In the genomic region with DNA sequence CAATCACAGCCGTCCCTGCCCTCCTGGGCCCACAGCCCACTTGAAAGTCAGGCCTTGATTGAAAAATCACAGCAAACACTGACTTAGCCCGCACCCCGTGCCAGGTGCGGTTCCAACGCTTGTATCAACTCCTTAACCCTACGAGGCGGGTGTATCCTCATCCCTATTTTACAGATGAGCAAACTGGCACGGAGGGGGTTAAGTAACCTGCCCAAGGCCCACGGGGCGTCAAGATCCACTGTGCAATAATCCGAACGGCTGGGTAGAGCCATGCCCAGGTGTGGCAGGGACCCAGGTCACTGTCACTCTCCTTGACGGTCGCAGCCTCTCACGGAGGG, we compare ENCODE assay signal across 8 cellular contexts. TPM values are rescaled to one million over a fixed set of nuclear protein-coding genes. Genes with fewer than 3 reads are reported as not detected.
DNase-seq lines count a peak whose midpoint lies in the region; ATAC-seq and FAIRE-seq lines count a peak whose summit lies in the region.

No MANE protein-coding gene starts in this region.

- H3K27me3 Mint-ChIP-seq in activated CD4-positive, alpha-beta T cell treated with anti-CD3 and anti-CD28 coated beads for 36 hours = peaks cover 3% of the 10 kb centered on the region
- H3K27me3 Mint-ChIP-seq in activated CD4-positive, alpha-beta memory T cell treated with anti-CD3 and anti-CD28 coated beads for 36 hours = peaks cover 7% of the 10 kb centered on the region

- peak overlapping the region; percentile 66 for H3K4me3 Mint-ChIP-seq in activated CD4-positive, alpha-beta T cell treated with anti-CD3 and anti-CD28 coated beads for 36 hours
- H3K4me3 Mint-ChIP-seq in activated CD4-positive, alpha-beta memory T cell treated with anti-CD3 and anti-CD28 coated beads for 36 hours = peak overlapping the region; percentile 6
- peak overlapping the region; percentile 46 for H3K4me3 Mint-ChIP-seq in stimulated activated effector memory CD8-positive, alpha-beta T cell treated with anti-CD3 and anti-CD28 coated beads, Interleukin-12 subunit alpha, Interleukin-12 subunit beta, amount 100 ng/mL, for 72 hours

- no peak for DNase-seq in activated CD4-positive, alpha-beta T cell treated with anti-CD3 and anti-CD28 coated beads for 36 hours
- no peak for DNase-seq in activated CD4-positive, alpha-beta T cell treated with anti-CD3 and anti-CD28 coated beads for 48 hours
- no peak for DNase-seq in activated CD4-positive, alpha-beta memory T cell treated with anti-CD3 and anti-CD28 coated beads for 36 hours
- no peak for DNase-seq in stimulated activated effector memory CD8-positive, alpha-beta T cell treated with anti-CD3 and anti-CD28 coated beads, Interleukin-12 subunit alpha, Interleukin-12 subunit beta, amount 100 ng/mL, for 72 hours (ENCODE audit: low spot score in 2 of 2)
- DNase-seq in RCC 7860 (ENCODE audit: low spot score) (no peak), LoVo (ENCODE audit: low spot score) (no peak), T1000 (lab: John Stamatoyannopoulos, UW) (no peak)

- no peaks in the 10 kb centered on the region for H3K36me3 ChIP-seq in iPS-15b (ENCODE audit: control insufficient read depth, insufficient read depth, low read length)

- H3K4me1 Mint-ChIP-seq in activated CD4-positive, alpha-beta T cell treated with anti-CD3 and anti-CD28 coated beads for 36 hours = peaks cover 10% of the 10 kb centered on the region
- peaks cover 8% of the 10 kb centered on the region for H3K4me1 Mint-ChIP-seq in activated CD4-positive, alpha-beta memory T cell treated with anti-CD3 and anti-CD28 coated beads for 36 hours (ENCODE audit: low read depth)
- H3K4me1 Mint-ChIP-seq in stimulated activated effector memory CD8-positive, alpha-beta T cell treated with anti-CD3 and anti-CD28 coated beads, Interleukin-12 subunit alpha, Interleukin-12 subunit beta, amount 100 ng/mL, for 72 hours = no peaks in the 10 kb centered on the region

- H3K4me1 ChIP-seq in iPS-15b (ENCODE audit: control insufficient read depth, insufficient read depth, low read length) = no peaks in the 10 kb centered on the region

- no peak overlapping the region for H3K9ac ChIP-seq in iPS-15b (ENCODE audit: low read depth, low read length)

- H3K27me3 ChIP-seq in iPS-15b (ENCODE audit: control insufficient read depth, insufficient read depth, low read length) = peaks cover 6% of the 10 kb centered on the region

- no peak for FAIRE-seq in RCC 7860 (lab: Jason Lieb, UNC)

- no peaks in the 10 kb centered on the region for H3K9me3 Mint-ChIP-seq in activated CD4-positive, alpha-beta T cell treated with anti-CD3 and anti-CD28 coated beads for 36 hours (ENCODE audit: low read depth)
- no peaks in the 10 kb centered on the region for H3K9me3 Mint-ChIP-seq in activated CD4-positive, alpha-beta memory T cell treated with anti-CD3 and anti-CD28 coated beads for 36 hours
- no peaks in the 10 kb centered on the region for H3K9me3 Mint-ChIP-seq in stimulated activated effector memory CD8-positive, alpha-beta T cell treated with anti-CD3 and anti-CD28 coated beads, Interleukin-12 subunit alpha, Interleukin-12 subunit beta, amount 100 ng/mL, for 72 hours

- CTCF ChIA-PET in activated CD4-positive, alpha-beta T cell treated with anti-CD3 and anti-CD28 coated beads for 36 hours (lab: Charles Lee) = no interaction called here
- CTCF ChIA-PET in activated CD4-positive, alpha-beta memory T cell treated with anti-CD3 and anti-CD28 coated beads for 36 hours (lab: Charles Lee) = no interaction called here

- POLR2A ChIA-PET in activated CD4-positive, alpha-beta T cell treated with anti-CD3 and anti-CD28 coated beads for 36 hours (lab: Charles Lee) = no interaction called here
- POLR2A ChIA-PET in activated CD4-positive, alpha-beta memory T cell treated with anti-CD3 and anti-CD28 coated beads for 36 hours (lab: Charles Lee) = no interaction called here

- no peak for ATAC-seq in activated CD4-positive, alpha-beta T cell treated with anti-CD3 and anti-CD28 coated beads for 36 hours
- ATAC-seq in stimulated activated effector memory CD8-positive, alpha-beta T cell treated with anti-CD3 and anti-CD28 coated beads, Interleukin-12 subunit alpha, Interleukin-12 subunit beta, amount 100 ng/mL, for 72 hours = no peak

- intact Hi-C loops in activated CD4-positive, alpha-beta T cell treated with anti-CD3 and anti-CD28 coated beads for 36 hours (cut with DNase I, micrococcal nuclease) = loop anchor here in 1 of 2 experiments (1.0 kb wide), 1 partner anchor 129 kb away; a partner anchor contains a TSS
- intact Hi-C loops in activated CD4-positive, alpha-beta memory T cell treated with anti-CD3 and anti-CD28 coated beads for 36 hours (cut with micrococcal nuclease) = loop anchor here (10.0 kb wide), 1 partner anchor 128 kb away; a partner anchor contains a TSS

- no peaks in the 10 kb centered on the region for H3K9me3 ChIP-seq in iPS-15b (ENCODE audit: control insufficient read depth, insufficient read depth, low read length)

- H3K36me3 Mint-ChIP-seq in activated CD4-positive, alpha-beta T cell treated with anti-CD3 and anti-CD28 coated beads for 36 hours (ENCODE audit: low read depth) = peaks cover 7% of the 10 kb centered on the region
- H3K36me3 Mint-ChIP-seq in activated CD4-positive, alpha-beta memory T cell treated with anti-CD3 and anti-CD28 coated beads for 36 hours = peaks cover 13% of the 10 kb centered on the region
- peaks cover 27% of the 10 kb centered on the region for H3K36me3 Mint-ChIP-seq in stimulated activated effector memory CD8-positive, alpha-beta T cell treated with anti-CD3 and anti-CD28 coated beads, Interleukin-12 subunit alpha, Interleukin-12 subunit beta, amount 100 ng/mL, for 72 hours

- no peak overlapping the region for H3K27ac Mint-ChIP-seq in activated CD4-positive, alpha-beta T cell treated with anti-CD3 and anti-CD28 coated beads for 36 hours
- no peak overlapping the region for H3K27ac Mint-ChIP-seq in activated CD4-positive, alpha-beta memory T cell treated with anti-CD3 and anti-CD28 coated beads for 36 hours
- H3K27ac Mint-ChIP-seq in stimulated activated effector memory CD8-positive, alpha-beta T cell treated with anti-CD3 and anti-CD28 coated beads, Interleukin-12 subunit alpha, Interleukin-12 subunit beta, amount 100 ng/mL, for 72 hours = no peak overlapping the region

- H3K4me3 ChIP-seq in iPS-15b (ENCODE audit: low read depth, low read length) = peak overlapping the region; percentile 66

RNA-seq across cellular contexts. Expression of a gene that starts 0.6 kb away (rescaled TPM):
- under 1 TPM; 0.16 to 0.37 TPM for total RNA-seq in activated CD4-positive, alpha-beta T cell treated with anti-CD3 and anti-CD28 coated beads for 36 hours
- under 1 TPM; 0.10 to 0.19 TPM for total RNA-seq in activated CD4-positive, alpha-beta memory T cell treated with anti-CD3 and anti-CD28 coated beads for 36 hours

RNA-seq across cellular contexts. Expression of a gene that starts 50.5 kb away (rescaled TPM):
- 10 to 100 TPM; 71.9 to 79.1 TPM for total RNA-seq in activated CD4-positive, alpha-beta T cell treated with anti-CD3 and anti-CD28 coated beads for 36 hours
- total RNA-seq in activated CD4-positive, alpha-beta memory T cell treated with anti-CD3 and anti-CD28 coated beads for 36 hours = 10 to 100 TPM; 82.3 to 83.4 TPM

Comparison
In these comparisons a context has a peak if more than half of its experiments do, and no peak if none do; other contexts are left out.
1. H3K4me3 Mint-ChIP-seq: peak in every context shown above with its lines; median percentile 66 in activated CD4-positive, alpha-beta T cell treated with anti-CD3 and anti-CD28 coated beads for 36 hours; 46 in stimulated activated effector memory CD8-positive, alpha-beta T cell treated with anti-CD3 and anti-CD28 coated beads, Interleukin-12 subunit alpha, Interleukin-12 subunit beta, amount 100 ng/mL, for 72 hours; 6 in activated CD4-positive, alpha-beta memory T cell treated with anti-CD3 and anti-CD28 coated beads for 36 hours.